ENCODE assay signal across 1 cellular context in the genomic region with DNA sequence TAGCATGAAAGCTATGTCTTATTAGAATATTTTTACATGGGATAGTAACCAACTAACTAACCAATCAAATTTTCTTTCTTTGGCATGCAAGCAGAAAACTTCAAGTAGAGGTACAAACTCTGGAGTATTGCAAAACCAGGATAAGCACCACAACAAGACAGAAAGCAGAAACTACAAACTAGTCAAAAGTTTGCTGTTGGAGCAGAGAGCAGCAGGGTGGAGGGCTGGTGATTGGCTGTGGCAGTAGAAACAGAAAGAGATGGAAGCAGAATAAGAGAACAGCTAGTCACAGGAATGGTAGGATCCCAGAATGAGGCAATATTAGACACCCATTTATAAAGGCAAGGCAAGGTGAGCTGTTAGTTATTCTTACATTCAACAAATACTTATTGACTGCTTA.
TF ChIP-seq lines count a peak whose summit lies in the region.

No MANE protein-coding gene starts in this region.

TF ChIP-seq in H1, 55 proteins besides CTCF, POLR2A, EP300 and RAD21 (continued from another document):
- TF ChIP-seq, protein P1, sequence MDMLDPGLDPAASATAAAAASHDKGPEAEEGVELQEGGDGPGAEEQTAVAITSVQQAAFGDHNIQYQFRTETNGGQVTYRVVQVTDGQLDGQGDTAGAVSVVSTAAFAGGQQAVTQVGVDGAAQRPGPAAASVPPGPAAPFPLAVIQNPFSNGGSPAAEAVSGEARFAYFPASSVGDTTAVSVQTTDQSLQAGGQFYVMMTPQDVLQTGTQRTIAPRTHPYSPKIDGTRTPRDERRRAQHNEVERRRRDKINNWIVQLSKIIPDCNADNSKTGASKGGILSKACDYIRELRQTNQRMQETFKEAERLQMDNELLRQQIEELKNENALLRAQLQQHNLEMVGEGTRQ (IDR thresholded peaks at IDR 0.05; ENCODE audit: low read length), result no peak
- TF ChIP-seq BACH1 (IDR thresholded peaks at IDR 0.05; ENCODE audit: low read length) (no peak), RNF2 (IDR thresholded peaks at IDR 0.05; ENCODE audit: borderline replicate concordance, low read depth, low read length, missing control alignments, poor library complexity, severe bottlenecking) (no peak), TBP (IDR thresholded peaks at IDR 0.05; ENCODE audit: low read depth, low read length) (no peak), POLR2AphosphoS5 (IDR thresholded peaks at IDR 0.05; ENCODE audit: low read depth, low read length) (no peak), SRF (IDR thresholded peaks at IDR 0.05; ENCODE audit: low read depth, low read length) (no peak)
